ENCODE assay signal across 1 cellular context in the genomic region with DNA sequence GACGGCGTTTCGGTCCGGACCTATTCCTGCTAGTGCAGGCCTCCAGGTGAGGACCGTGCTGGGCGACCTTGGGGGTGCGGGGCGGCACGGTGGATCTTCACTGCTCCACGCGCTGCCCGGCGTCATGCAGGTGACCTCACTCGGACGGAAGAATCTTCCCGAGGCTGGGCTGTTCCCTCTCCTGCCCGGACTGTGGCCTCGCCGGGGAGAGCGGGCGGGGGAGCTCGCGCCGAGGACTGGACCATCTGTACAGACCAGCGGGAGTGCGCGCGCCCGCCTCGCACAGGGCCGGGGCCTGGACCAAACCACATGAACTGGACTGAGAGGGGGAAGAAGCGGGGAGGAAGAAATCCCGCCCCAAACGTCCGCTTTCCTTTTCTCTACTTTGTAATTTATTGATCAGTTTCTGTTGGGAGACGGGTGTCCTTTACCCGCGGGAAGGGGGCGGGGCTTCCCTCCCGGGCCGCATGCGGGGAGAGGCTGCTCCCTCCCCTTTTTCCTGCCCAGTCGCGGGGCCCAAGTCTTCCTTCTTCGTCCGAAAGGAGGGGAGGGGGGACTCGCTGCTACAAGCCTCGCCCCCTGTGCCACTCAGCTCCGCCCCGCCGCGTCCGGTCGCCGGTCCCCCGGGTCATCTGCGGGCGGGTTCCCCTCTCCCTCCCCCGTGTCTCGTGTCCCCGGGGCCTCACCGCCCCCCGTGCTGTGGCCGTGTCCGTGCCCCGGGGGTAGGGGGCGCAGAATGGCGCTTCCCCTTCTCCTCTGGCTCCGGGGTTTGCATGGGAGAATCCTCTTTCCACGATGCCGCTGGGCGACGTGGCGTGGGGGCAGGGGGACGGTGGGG.
TF ChIP-seq lines count a peak whose summit lies in the region.

No MANE protein-coding gene starts in this region.

TF ChIP-seq in HepG2, 621 proteins besides CTCF, POLR2A, EP300 and RAD21 (continued from another document and continues in another):
- TF ChIP-seq, protein P1, sequence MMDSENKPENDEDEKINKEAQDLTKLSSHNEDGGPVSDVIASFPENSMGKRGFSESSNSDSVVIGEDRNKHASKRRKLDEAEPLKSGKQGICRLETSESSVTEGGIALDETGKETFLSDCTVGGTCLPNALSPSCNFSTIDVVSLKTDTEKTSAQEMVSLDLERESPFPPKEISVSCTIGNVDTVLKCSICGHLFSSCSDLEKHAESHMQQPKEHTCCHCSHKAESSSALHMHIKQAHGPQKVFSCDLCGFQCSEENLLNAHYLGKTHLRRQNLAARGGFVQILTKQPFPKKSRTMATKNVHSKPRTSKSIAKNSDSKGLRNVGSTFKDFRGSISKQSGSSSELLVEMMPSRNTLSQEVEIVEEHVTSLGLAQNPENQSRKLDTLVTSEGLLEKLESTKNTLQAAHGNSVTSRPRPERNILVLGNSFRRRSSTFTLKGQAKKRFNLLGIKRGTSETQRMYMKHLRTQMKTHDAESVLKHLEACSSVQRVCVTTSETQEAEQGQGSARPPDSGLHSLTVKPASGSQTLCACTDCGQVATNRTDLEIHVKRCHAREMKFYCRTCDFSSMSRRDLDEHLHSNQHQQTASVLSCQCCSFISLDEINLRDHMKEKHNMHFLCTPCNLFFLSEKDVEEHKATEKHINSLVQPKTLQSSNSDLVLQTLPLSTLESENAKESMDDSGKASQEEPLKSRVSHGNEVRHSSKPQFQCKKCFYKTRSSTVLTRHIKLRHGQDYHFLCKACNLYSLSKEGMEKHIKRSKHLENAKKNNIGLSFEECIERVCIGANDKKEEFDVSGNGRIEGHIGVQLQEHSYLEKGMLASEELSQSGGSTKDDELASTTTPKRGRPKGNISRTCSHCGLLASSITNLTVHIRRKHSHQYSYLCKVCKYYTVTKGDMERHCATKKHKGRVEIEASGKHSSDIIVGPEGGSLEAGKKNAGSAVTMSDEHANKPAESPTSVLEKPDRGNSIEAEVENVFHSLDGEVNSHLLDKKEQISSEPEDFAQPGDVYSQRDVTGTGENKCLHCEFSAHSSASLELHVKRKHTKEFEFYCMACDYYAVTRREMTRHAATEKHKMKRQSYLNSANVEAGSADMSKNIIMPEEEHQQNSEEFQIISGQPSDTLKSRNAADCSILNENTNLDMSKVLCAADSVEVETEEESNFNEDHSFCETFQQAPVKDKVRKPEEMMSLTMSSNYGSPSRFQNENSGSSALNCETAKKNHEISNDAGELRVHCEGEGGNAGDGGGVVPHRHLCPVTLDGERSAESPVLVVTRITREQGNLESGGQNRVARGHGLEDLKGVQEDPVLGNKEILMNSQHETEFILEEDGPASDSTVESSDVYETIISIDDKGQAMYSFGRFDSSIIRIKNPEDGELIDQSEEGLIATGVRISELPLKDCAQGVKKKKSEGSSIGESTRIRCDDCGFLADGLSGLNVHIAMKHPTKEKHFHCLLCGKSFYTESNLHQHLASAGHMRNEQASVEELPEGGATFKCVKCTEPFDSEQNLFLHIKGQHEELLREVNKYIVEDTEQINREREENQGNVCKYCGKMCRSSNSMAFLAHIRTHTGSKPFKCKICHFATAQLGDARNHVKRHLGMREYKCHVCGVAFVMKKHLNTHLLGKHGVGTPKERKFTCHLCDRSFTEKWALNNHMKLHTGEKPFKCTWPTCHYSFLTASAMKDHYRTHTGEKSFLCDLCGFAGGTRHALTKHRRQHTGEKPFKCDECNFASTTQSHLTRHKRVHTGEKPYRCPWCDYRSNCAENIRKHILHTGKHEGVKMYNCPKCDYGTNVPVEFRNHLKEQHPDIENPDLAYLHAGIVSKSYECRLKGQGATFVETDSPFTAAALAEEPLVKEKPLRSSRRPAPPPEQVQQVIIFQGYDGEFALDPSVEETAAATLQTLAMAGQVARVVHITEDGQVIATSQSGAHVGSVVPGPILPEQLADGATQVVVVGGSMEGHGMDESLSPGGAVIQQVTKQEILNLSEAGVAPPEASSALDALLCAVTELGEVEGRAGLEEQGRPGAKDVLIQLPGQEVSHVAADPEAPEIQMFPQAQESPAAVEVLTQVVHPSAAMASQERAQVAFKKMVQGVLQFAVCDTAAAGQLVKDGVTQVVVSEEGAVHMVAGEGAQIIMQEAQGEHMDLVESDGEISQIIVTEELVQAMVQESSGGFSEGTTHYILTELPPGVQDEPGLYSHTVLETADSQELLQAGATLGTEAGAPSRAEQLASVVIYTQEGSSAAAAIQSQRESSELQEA (CRISPR knock-in tag; IDR thresholded peaks at IDR 0.05; ENCODE audit: not compliant biosample characterization): no peak
- TF ChIP-seq PCBP1 (IDR thresholded peaks at IDR 0.05; ENCODE audit: borderline replicate concordance, low read depth, low read length) (no peak), KLF15 (CRISPR knock-in tag; IDR thresholded peaks at IDR 0.05; ENCODE audit: borderline replicate concordance) (no peak), TARDBP (CRISPR knock-in tag; IDR thresholded peaks at IDR 0.05) (no peak), SSRP1 (CRISPR knock-in tag; IDR thresholded peaks at IDR 0.05) (no peak), ZNF260 (CRISPR knock-in tag; IDR thresholded peaks at IDR 0.05; ENCODE audit: borderline replicate concordance, low read depth) (no peak), KDM6A (CRISPR knock-in tag; IDR thresholded peaks at IDR 0.05; ENCODE audit: low read depth) (no peak), SAP130 (CRISPR knock-in tag; IDR thresholded peaks at IDR 0.05; ENCODE audit: low read depth) (peak; percentile 72), FOXK2 (IDR thresholded peaks at IDR 0.05) (peak; percentile 93), NR2C2 (CRISPR knock-in tag; IDR thresholded peaks at IDR 0.05; ENCODE audit: borderline replicate concordance) (peak; percentile 14; the same call in 1 of the 2 replicates), ELF4 (CRISPR knock-in tag; IDR thresholded peaks at IDR 0.05; ENCODE audit: borderline replicate concordance) (0 out of 2 replicates have a peak, but pooled peaks have one; percentile 74), ZNF232 (CRISPR knock-in tag; IDR thresholded peaks at IDR 0.05; ENCODE audit: borderline replicate concordance) (no peak; the same call in 1 of the 2 replicates), RFXANK (CRISPR knock-in tag; IDR thresholded peaks at IDR 0.05) (no peak)
- TF ChIP-seq, protein P2, sequence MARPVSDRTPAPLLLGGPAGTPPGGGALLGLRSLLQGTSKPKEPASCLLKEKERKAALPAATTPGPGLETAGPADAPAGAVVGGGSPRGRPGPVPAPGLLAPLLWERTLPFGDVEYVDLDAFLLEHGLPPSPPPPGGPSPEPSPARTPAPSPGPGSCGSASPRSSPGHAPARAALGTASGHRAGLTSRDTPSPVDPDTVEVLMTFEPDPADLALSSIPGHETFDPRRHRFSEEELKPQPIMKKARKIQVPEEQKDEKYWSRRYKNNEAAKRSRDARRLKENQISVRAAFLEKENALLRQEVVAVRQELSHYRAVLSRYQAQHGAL (CRISPR knock-in tag; IDR thresholded peaks at IDR 0.05; ENCODE audit: not compliant biosample characterization): no peak
- TF ChIP-seq, protein P3, sequence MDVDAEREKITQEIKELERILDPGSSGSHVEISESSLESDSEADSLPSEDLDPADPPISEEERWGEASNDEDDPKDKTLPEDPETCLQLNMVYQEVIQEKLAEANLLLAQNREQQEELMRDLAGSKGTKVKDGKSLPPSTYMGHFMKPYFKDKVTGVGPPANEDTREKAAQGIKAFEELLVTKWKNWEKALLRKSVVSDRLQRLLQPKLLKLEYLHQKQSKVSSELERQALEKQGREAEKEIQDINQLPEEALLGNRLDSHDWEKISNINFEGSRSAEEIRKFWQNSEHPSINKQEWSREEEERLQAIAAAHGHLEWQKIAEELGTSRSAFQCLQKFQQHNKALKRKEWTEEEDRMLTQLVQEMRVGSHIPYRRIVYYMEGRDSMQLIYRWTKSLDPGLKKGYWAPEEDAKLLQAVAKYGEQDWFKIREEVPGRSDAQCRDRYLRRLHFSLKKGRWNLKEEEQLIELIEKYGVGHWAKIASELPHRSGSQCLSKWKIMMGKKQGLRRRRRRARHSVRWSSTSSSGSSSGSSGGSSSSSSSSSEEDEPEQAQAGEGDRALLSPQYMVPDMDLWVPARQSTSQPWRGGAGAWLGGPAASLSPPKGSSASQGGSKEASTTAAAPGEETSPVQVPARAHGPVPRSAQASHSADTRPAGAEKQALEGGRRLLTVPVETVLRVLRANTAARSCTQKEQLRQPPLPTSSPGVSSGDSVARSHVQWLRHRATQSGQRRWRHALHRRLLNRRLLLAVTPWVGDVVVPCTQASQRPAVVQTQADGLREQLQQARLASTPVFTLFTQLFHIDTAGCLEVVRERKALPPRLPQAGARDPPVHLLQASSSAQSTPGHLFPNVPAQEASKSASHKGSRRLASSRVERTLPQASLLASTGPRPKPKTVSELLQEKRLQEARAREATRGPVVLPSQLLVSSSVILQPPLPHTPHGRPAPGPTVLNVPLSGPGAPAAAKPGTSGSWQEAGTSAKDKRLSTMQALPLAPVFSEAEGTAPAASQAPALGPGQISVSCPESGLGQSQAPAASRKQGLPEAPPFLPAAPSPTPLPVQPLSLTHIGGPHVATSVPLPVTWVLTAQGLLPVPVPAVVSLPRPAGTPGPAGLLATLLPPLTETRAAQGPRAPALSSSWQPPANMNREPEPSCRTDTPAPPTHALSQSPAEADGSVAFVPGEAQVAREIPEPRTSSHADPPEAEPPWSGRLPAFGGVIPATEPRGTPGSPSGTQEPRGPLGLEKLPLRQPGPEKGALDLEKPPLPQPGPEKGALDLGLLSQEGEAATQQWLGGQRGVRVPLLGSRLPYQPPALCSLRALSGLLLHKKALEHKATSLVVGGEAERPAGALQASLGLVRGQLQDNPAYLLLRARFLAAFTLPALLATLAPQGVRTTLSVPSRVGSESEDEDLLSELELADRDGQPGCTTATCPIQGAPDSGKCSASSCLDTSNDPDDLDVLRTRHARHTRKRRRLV (CRISPR knock-in tag; IDR thresholded peaks at IDR 0.05): no peak; the same call in 1 of the 2 replicates
- TF ChIP-seq, protein P4, sequence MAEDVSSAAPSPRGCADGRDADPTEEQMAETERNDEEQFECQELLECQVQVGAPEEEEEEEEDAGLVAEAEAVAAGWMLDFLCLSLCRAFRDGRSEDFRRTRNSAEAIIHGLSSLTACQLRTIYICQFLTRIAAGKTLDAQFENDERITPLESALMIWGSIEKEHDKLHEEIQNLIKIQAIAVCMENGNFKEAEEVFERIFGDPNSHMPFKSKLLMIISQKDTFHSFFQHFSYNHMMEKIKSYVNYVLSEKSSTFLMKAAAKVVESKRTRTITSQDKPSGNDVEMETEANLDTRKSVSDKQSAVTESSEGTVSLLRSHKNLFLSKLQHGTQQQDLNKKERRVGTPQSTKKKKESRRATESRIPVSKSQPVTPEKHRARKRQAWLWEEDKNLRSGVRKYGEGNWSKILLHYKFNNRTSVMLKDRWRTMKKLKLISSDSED (CRISPR knock-in tag; IDR thresholded peaks at IDR 0.05): no peak
- TF ChIP-seq, protein P5, sequence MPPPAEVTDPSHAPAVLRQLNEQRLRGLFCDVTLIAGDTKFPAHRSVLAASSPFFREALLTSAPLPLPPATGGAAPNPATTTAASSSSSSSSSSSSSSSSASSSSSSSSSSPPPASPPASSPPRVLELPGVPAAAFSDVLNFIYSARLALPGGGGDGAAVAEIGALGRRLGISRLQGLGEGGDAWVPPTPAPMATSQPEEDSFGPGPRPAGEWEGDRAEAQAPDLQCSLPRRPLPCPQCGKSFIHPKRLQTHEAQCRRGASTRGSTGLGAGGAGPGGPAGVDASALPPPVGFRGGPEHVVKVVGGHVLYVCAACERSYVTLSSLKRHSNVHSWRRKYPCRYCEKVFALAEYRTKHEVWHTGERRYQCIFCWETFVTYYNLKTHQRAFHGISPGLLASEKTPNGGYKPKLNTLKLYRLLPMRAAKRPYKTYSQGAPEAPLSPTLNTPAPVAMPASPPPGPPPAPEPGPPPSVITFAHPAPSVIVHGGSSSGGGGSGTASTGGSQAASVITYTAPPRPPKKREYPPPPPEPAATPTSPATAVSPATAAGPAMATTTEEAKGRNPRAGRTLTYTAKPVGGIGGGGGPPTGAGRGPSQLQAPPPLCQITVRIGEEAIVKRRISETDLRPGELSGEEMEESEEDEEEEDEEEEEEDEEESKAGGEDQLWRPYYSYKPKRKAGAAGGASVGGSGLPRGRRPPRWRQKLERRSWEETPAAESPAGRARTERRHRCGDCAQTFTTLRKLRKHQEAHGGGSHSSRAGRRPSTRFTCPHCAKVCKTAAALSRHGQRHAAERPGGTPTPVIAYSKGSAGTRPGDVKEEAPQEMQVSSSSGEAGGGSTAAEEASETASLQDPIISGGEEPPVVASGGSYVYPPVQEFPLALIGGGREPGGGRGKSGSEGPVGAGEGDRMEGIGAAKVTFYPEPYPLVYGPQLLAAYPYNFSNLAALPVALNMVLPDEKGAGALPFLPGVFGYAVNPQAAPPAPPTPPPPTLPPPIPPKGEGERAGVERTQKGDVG (CRISPR knock-in tag; IDR thresholded peaks at IDR 0.05; ENCODE audit: borderline replicate concordance): no peak
- TF ChIP-seq, protein P6, sequence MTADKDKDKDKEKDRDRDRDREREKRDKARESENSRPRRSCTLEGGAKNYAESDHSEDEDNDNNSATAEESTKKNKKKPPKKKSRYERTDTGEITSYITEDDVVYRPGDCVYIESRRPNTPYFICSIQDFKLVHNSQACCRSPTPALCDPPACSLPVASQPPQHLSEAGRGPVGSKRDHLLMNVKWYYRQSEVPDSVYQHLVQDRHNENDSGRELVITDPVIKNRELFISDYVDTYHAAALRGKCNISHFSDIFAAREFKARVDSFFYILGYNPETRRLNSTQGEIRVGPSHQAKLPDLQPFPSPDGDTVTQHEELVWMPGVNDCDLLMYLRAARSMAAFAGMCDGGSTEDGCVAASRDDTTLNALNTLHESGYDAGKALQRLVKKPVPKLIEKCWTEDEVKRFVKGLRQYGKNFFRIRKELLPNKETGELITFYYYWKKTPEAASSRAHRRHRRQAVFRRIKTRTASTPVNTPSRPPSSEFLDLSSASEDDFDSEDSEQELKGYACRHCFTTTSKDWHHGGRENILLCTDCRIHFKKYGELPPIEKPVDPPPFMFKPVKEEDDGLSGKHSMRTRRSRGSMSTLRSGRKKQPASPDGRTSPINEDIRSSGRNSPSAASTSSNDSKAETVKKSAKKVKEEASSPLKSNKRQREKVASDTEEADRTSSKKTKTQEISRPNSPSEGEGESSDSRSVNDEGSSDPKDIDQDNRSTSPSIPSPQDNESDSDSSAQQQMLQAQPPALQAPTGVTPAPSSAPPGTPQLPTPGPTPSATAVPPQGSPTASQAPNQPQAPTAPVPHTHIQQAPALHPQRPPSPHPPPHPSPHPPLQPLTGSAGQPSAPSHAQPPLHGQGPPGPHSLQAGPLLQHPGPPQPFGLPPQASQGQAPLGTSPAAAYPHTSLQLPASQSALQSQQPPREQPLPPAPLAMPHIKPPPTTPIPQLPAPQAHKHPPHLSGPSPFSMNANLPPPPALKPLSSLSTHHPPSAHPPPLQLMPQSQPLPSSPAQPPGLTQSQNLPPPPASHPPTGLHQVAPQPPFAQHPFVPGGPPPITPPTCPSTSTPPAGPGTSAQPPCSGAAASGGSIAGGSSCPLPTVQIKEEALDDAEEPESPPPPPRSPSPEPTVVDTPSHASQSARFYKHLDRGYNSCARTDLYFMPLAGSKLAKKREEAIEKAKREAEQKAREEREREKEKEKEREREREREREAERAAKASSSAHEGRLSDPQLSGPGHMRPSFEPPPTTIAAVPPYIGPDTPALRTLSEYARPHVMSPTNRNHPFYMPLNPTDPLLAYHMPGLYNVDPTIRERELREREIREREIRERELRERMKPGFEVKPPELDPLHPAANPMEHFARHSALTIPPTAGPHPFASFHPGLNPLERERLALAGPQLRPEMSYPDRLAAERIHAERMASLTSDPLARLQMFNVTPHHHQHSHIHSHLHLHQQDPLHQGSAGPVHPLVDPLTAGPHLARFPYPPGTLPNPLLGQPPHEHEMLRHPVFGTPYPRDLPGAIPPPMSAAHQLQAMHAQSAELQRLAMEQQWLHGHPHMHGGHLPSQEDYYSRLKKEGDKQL (CRISPR knock-in tag; IDR thresholded peaks at IDR 0.05; ENCODE audit: low read depth): no peak
- TF ChIP-seq, protein P7, sequence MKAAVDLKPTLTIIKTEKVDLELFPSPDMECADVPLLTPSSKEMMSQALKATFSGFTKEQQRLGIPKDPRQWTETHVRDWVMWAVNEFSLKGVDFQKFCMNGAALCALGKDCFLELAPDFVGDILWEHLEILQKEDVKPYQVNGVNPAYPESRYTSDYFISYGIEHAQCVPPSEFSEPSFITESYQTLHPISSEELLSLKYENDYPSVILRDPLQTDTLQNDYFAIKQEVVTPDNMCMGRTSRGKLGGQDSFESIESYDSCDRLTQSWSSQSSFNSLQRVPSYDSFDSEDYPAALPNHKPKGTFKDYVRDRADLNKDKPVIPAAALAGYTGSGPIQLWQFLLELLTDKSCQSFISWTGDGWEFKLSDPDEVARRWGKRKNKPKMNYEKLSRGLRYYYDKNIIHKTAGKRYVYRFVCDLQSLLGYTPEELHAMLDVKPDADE (CRISPR knock-in tag; IDR thresholded peaks at IDR 0.05): no peak
